Comparison of ENCODE assay signal across 8 cellular contexts in the genomic region with DNA sequence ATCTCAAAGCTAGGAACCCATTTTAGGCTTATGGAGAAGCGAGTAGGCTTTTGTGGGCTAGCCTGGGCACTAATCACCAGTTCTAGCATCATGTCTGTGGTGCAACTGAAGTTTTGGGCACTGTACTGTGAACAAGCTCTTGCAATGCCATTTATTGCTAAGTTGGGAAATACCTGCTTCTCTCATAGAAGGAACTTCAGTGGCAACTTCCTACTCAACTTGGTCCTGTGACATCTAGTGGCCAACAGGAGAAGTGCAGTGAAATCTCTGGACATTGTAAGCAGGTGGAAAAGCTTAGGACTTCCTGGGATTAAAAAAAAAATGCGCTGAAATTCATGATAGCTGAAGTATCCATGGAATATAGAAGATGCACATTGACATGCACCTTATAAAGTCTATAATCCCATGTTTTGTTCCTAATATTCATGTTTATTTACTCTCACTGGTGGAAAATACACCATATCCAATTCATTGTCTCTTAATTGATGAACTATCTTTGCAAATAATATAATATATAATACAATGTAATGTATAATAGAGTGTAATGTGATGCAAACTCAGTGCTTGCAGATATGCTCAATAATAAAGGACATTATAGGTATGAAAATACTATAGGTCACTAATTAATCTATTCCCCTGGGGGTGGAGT. TPM values are rescaled to one million over a fixed set of nuclear protein-coding genes. Genes with fewer than 3 reads are reported as not detected.
DNase-seq lines count a peak whose midpoint lies in the region; ATAC-seq, FAIRE-seq and TF ChIP-seq lines count a peak whose summit lies in the region.

No MANE protein-coding gene starts in this region.

- BruUV-seq in GM12878 (replicated peaks; lab: Mats Ljungman, UMichigan) = no TSS peak

- peak; percentile 82 for TF ChIP-seq RAD21 in GM12878 (IDR thresholded peaks at IDR 0.05; ENCODE audit: insufficient read depth, low read depth, low read length)

- RAD21 ChIA-PET in GM12878 (lab: Charles Lee; ENCODE audit: unreplicated experiment) = interaction anchor here (0.7 to 1.8 kb wide), 11 partner anchors 9 to 251 kb away, joined by 3 to 11 read pairs (median 4); a partner anchor contains a TSS

- TF ChIP-seq POLR2A in GM12878 (IDR thresholded peaks at IDR 0.05; ENCODE audit: low read depth, low read length) = no peak

- H3K9ac ChIP-seq in GM12878 (ENCODE audit: control insufficient read depth, insufficient read depth, low read length) = no peak overlapping the region

- ATAC-seq in GM21367 (IDR thresholded peaks at IDR 0.05; ENCODE audit: unreplicated experiment) (peak; percentile 78), GM12878 (peak; percentile 87), HG02678 (IDR thresholded peaks at IDR 0.05; ENCODE audit: unreplicated experiment) (no peak)

- H3K9me3 ChIP-seq in SJCRH30 (replicated peaks) (no peaks in the 10 kb centered on the region), GM12878 (replicated peaks; ENCODE audit: control insufficient read depth, insufficient read depth, low read length) (no peaks in the 10 kb centered on the region; the same call in 2 of the 3 replicates)

- no peaks in the 10 kb centered on the region for H3K79me2 ChIP-seq in GM12878 (ENCODE audit: control insufficient read depth, insufficient read depth, low read length)

- H3K4me1 ChIP-seq in SJCRH30 (no peaks in the 10 kb centered on the region), GM12878 (ENCODE audit: control insufficient read depth, insufficient read depth, low read length) (no peaks in the 10 kb centered on the region)

- H4K20me1 ChIP-seq in GM12878 (ENCODE audit: control insufficient read depth, insufficient read depth) = peaks cover 2% of the 10 kb centered on the region; the same call in 1 of the 2 replicates

- FAIRE-seq in D721Med (lab: Jason Lieb, UNC) (peak; percentile 58), GM12878 (lab: Jason Lieb, UNC) (peak; percentile 83)

- H3K36me3 ChIP-seq in SJCRH30 (no peaks in the 10 kb centered on the region), GM12878 (ENCODE audit: control insufficient read depth in 2 of 2, insufficient read depth in 2 of 2, low read length in 1 of 2) (no peaks in the 10 kb centered on the region)

- CTCF ChIA-PET in GM12878 (lab: Yijun Ruan, JAX) = interaction anchor here (0.6 to 4.2 kb wide), 31 partner anchors 9 to 523 kb away, joined by 3 to 24 read pairs (median 4); a partner anchor contains a TSS

- TF ChIP-seq CTCF in D721Med (IDR thresholded peaks at IDR 0.05; ENCODE audit: insufficient read depth, missing control alignments) = peak; percentile 90
- TF ChIP-seq CTCF in GM12878 (IDR thresholded peaks at IDR 0.05 in 2 of 3, conservative IDR thresholded peaks at IDR 0.05 in 1 of 3; ENCODE audit: control insufficient read depth in 2 of 3, extremely low read depth in 1 of 3, insufficient read depth in 1 of 3, low read depth in 3 of 3, low read length in 3 of 3) = peak; percentile 80 to 93 (median 89)

- H3K4me2 ChIP-seq in GM12878 (ENCODE audit: control insufficient read depth, insufficient read depth) = no peak overlapping the region

- in situ Hi-C loops in GM12878 (cut with MboI) = loop anchor here (5.0 kb wide), 1 partner anchor 246 kb away; no protein-coding TSS in a partner anchor

- POLR2A ChIA-PET in GM12878 (lab: Charles Lee) = no interaction called here

- H3K27ac ChIP-seq in SJCRH30 (no peak overlapping the region), GM12878 (ENCODE audit: control insufficient read depth, insufficient read depth) (no peak overlapping the region)

- no peak overlapping the region for H2AFZ ChIP-seq in GM12878 (ENCODE audit: control insufficient read depth, low read depth, low read length)

- 2% methylated on average over 2 of the region's 2 CpGs for WGBS in GM12878 (ENCODE audit: insufficient coverage, insufficient replicate concordance, low lambda C conversion rate, missing lambda C conversion rate)

- intact Hi-C loops in GM12878 (cut with micrococcal nuclease; ENCODE audit: unreplicated experiment) = loop anchor here (1.0 to 5.0 kb wide), 4 partner anchors 20 to 946 kb away; no protein-coding TSS in a partner anchor

- SMC1A ChIA-PET in GM12878 (lab: Charles Lee; ENCODE audit: uncharacterized antibody, unreplicated experiment) = interaction anchor here (0.8 to 2.5 kb wide), 13 partner anchors 18 to 269 kb away, joined by 3 to 9 read pairs (median 4); a partner anchor contains a TSS

- DNase-seq in D721Med (ENCODE audit: insufficient read length, low spot score) (peak; percentile 66), LoVo (ENCODE audit: low spot score) (peak; percentile 91), SJCRH30 (peak; percentile 69 to 92), GM12878 (ENCODE audit: low read depth, low spot score) (peak; percentile 39), hypothalamus (lab: John Stamatoyannopoulos, UW) (peak in 33 of 51 donors; percentile 6 to 78 (median 39)), smooth muscle cell of the brain vasculature (ENCODE audit: low read depth, low spot score) (peak; percentile 65)

- H3K27me3 ChIP-seq in SJCRH30 (no peaks in the 10 kb centered on the region), GM12878 (replicated peaks in 1 of 2; ENCODE audit: control insufficient read depth in 2 of 2, insufficient read depth in 2 of 2, low read length in 1 of 2) (peaks cover 3% of the 10 kb centered on the region in 2 experiments; a peak in 3 of 4 replicates)

- TF ChIP-seq EP300 in GM12878 (IDR thresholded peaks at IDR 0.05; ENCODE audit: borderline replicate concordance in 1 of 2, control insufficient read depth in 1 of 2, low read depth in 2 of 2, low read length in 2 of 2) = no peak

- no peak overlapping the region for H3K4me3 ChIP-seq in SJCRH30
- no peak overlapping the region for H3K4me3 ChIP-seq in GM12878

TF ChIP-seq in GM12878, 131 proteins besides CTCF, POLR2A, EP300 and RAD21 (continues in another document):
- no peak for TF ChIP-seq MXI1 (IDR thresholded peaks at IDR 0.05; ENCODE audit: low read depth, low read length)
- TF ChIP-seq LARP7 (IDR thresholded peaks at IDR 0.05) = no peak
- 0 out of 2 replicates have a peak, but pooled peaks have one; percentile 17 for TF ChIP-seq RUNX3 (IDR thresholded peaks at IDR 0.05; ENCODE audit: low read length)
- peak; percentile 87 for TF ChIP-seq SMC3 (IDR thresholded peaks at IDR 0.05; ENCODE audit: borderline replicate concordance, low read length)
- TF ChIP-seq, protein P1, sequence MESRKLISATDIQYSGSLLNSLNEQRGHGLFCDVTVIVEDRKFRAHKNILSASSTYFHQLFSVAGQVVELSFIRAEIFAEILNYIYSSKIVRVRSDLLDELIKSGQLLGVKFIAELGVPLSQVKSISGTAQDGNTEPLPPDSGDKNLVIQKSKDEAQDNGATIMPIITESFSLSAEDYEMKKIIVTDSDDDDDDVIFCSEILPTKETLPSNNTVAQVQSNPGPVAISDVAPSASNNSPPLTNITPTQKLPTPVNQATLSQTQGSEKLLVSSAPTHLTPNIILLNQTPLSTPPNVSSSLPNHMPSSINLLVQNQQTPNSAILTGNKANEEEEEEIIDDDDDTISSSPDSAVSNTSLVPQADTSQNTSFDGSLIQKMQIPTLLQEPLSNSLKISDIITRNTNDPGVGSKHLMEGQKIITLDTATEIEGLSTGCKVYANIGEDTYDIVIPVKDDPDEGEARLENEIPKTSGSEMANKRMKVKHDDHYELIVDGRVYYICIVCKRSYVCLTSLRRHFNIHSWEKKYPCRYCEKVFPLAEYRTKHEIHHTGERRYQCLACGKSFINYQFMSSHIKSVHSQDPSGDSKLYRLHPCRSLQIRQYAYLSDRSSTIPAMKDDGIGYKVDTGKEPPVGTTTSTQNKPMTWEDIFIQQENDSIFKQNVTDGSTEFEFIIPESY (IDR thresholded peaks at IDR 0.05) = no peak
- TF ChIP-seq SPI1 (IDR thresholded peaks at IDR 0.05; ENCODE audit: borderline replicate concordance, insufficient read depth, low read depth, low read length) = 0 out of 2 replicates have a peak, but pooled peaks have one; percentile 3
- no peak for TF ChIP-seq IKZF1 (conservative IDR thresholded peaks at IDR 0.05)

RNA-seq across cellular contexts. Expression of a gene that starts 6.5 kb away (rescaled TPM):
- 148 and 154 TPM in 2 replicates for total RNA-seq in SJCRH30 (2014; rRNA removed; shearing (Covaris generic))
- total RNA-seq in GM12878 (2013; cell fraction: nucleolus; rRNA removed) = not detected in 2 replicates
- total RNA-seq in GM12878 (2014; rRNA removed) (0.05 and 0.06 TPM in 2 replicates), GM12878 (2014; rRNA removed; fragmentation: Illumina TruSeq; extraction: Trizol) (0.14 and 0.22 TPM in 2 replicates), GM12878 (2021) (0.23 and 0.45 TPM in 2 replicates)
- not detected for polyA plus RNA-seq in GM12878 (2011; ENCODE audit: low read depth)
- polyA plus RNA-seq in GM12878 (2011; rRNA removed) (0.69 and 1.0 TPM in 2 replicates), GM12878 (2014; fragmentation: Illumina TruSeq; extraction: Trizol) (0.12 TPM in 1 of 2 replicates, not detected in the other), GM12878 (2014; fragmentation: Nextera tagmentation; extraction: Ambion mirVana) (under 1 TPM; 0.09 to 0.14 TPM), GM12878 (2014; rRNA removed) (0.13 and 0.16 TPM in 2 replicates), GM12878 (2016; fragmentation: Nextera tagmentation; extraction: Ambion mirVana) (under 1 TPM; 0.21 to 0.37 TPM)
- polyA plus RNA-seq in GM12878 (2011; cell fraction: cytosol; rRNA removed) = 0.32 and 0.43 TPM in 2 replicates
- polyA plus RNA-seq in GM12878 (2011; cell fraction: nucleus; rRNA removed) = 0.97 and 1.3 TPM in 2 replicates
- 0.27 and 0.31 TPM in 2 replicates for polyA plus RNA-seq in GM12878 (2012)
- polyA minus RNA-seq in GM12878 (2011; rRNA and poly(A)+ RNA removed) = 0.44 and 0.82 TPM in 2 replicates
- polyA minus RNA-seq in GM12878 (2011; cell fraction: cytosol; rRNA and poly(A)+ RNA removed) = not detected in 2 replicates
- polyA minus RNA-seq in GM12878 (2011; cell fraction: nucleus; rRNA and poly(A)+ RNA removed) = 1.2 and 3.0 TPM in 2 replicates

RNA-seq across cellular contexts. Expression of a gene that starts 46.0 kb away (rescaled TPM):
- total RNA-seq in SJCRH30 (2014; rRNA removed; shearing (Covaris generic)) = 5.5 and 5.8 TPM in 2 replicates
- 120 and 150 TPM in 2 replicates for total RNA-seq in GM12878 (2013; cell fraction: nucleolus; rRNA removed)
- total RNA-seq in GM12878 (2014; rRNA removed) = 15.6 and 23.0 TPM in 2 replicates
- 13.1 and 13.5 TPM in 2 replicates for total RNA-seq in GM12878 (2014; rRNA removed; fragmentation: Illumina TruSeq; extraction: Trizol)
- 51.5 and 58.3 TPM in 2 replicates for total RNA-seq in GM12878 (2021)
- polyA plus RNA-seq in GM12878 (2011; ENCODE audit: low read depth) = 14.1 TPM
- polyA plus RNA-seq in GM12878 (2011; rRNA removed) = 14.0 and 23.0 TPM in 2 replicates
- 20.3 and 21.9 TPM in 2 replicates for polyA plus RNA-seq in GM12878 (2011; cell fraction: cytosol; rRNA removed)
- polyA plus RNA-seq in GM12878 (2011; cell fraction: nucleus; rRNA removed) = 82.2 and 90.7 TPM in 2 replicates
- polyA plus RNA-seq in GM12878 (2012) = 29.5 and 30.8 TPM in 2 replicates
- 14.8 and 17.5 TPM in 2 replicates for polyA plus RNA-seq in GM12878 (2014; fragmentation: Illumina TruSeq; extraction: Trizol)
- 1 to 10 TPM; 2.2 to 2.7 TPM for polyA plus RNA-seq in GM12878 (2014; fragmentation: Nextera tagmentation; extraction: Ambion mirVana)
- polyA plus RNA-seq in GM12878 (2014; rRNA removed) = 29.9 and 33.8 TPM in 2 replicates
- polyA plus RNA-seq in GM12878 (2016; fragmentation: Nextera tagmentation; extraction: Ambion mirVana) = 10 to 100 TPM; 13.9 to 18.3 TPM
- polyA minus RNA-seq in GM12878 (2011; rRNA and poly(A)+ RNA removed) = 26.7 and 37.6 TPM in 2 replicates
- polyA minus RNA-seq in GM12878 (2011; cell fraction: cytosol; rRNA and poly(A)+ RNA removed) = 14.2 and 22.7 TPM in 2 replicates
- polyA minus RNA-seq in GM12878 (2011; cell fraction: nucleus; rRNA and poly(A)+ RNA removed) = 60.9 and 92.6 TPM in 2 replicates

Comparison
In these comparisons a context has a peak if more than half of its experiments do, and no peak if none do; other contexts are left out.
1. DNase-seq: peak in every context shown above with its lines; median percentile 91 in LoVo; 80 in SJCRH30; 66 in D721Med; 65 in smooth muscle cell of the brain vasculature; 39 in GM12878; 39 in hypothalamus.
2. RNA of a gene that starts 6.5 kb away (total RNA-seq): 148 to 154 TPM in SJCRH30; 0.05 to 0.45 TPM in GM12878; every median in the first group is over 100 times any median in the second.